19 cellular contexts compared by ENCODE assay signal in the genomic region with DNA sequence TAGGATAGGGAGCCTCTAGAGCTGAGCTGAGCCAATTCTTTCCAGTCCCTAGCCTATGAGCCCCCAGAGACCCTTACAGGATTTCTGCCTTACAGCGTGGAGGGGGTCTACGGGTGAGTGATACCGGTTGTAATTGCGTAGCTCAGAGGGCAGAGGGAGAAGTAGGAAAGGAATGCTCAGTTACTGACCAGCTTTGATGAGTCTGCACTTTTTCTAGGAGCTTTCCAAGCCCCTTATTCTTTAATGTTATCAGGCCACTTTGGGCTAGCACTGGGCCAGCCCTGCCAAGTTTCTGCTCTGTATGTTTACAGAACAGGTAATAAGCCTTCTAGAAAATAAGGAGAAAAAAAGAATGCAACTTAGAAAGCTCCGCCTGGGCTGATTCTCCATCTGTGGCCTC. TPM values are rescaled to one million over a fixed set of nuclear protein-coding genes. Genes with fewer than 3 reads are reported as not detected.
"Had no signal": no experiment of that assay in that cellular context is flagged by ENCODE, and none has a peak within 500 bp of the region (broad histone marks: within the 10 kb centered on the region; RNA-seq: fewer than 3 reads in every experiment).

No MANE protein-coding gene starts in this region.

RNA-seq across cellular contexts. Expression of a gene that starts 17.8 kb away (rescaled TPM):
- total RNA-seq: activated B cell treated with CpG ODN at 0.5 μM for 24 hours; activated CD4-positive, alpha-beta memory T cell treated with anti-CD3 and anti-CD28 coated beads for 36 hours; activated CD4-positive, alpha-beta T cell treated with anti-CD3 and anti-CD28 coated beads, Interleukin-2, amount 10 ng/mL, durations not matched to agents 24 days and 14 days; activated CD8-positive, alpha-beta memory T cell treated with anti-CD3 and anti-CD28 coated beads for 36 hours; activated CD8-positive, alpha-beta T cell treated with anti-CD3 and anti-CD28 coated beads for 36 hours; activated naive CD4-positive, alpha-beta T cell treated with anti-CD3 and anti-CD28 coated beads for 36 hours; activated naive CD4-positive, alpha-beta T cell treated with anti-CD3 and anti-CD28 coated beads, Interleukin-2, amount 50 U/mL, for 72 hours; activated naive CD8-positive, alpha-beta T cell treated with anti-CD3 and anti-CD28 coated beads for 36 hours; activated T-cell treated with anti-CD3 and anti-CD28 coated beads, Interleukin-2, amount 50 U/mL, for 4 hours; activated T-cell treated with anti-CD3 and anti-CD28 coated beads, Interleukin-2, amount 50 U/mL, for 72 hours; activated T-helper 1 cell treated with anti-CD3 and anti-CD28 coated beads, Interleukin-12 subunit alpha, Interleukin-12 subunit beta, Interleukin-2, Interleukin-4 antibody, amounts not matched to agents 30 ng/mL and 10 ng/mL and 1 ng/mL, durations not matched to agents 14 hours and 24 hours and 36 hours; activated T-helper 17 cell treated with anti-CD3 and anti-CD28 coated beads, Interleukin-2, amount 50 U/mL, for 72 hours; adrenal gland; aorta; astrocyte; body of pancreas; breast epithelium; cardiac septum; cerebellum had no signal
- polyA plus RNA-seq: adrenal gland, aorta had no signal

RNA-seq across cellular contexts. Expression of a gene that starts 46.3 kb away (rescaled TPM):
- total RNA-seq: activated B cell treated with CpG ODN at 0.5 μM for 24 hours; activated CD4-positive, alpha-beta memory T cell treated with anti-CD3 and anti-CD28 coated beads for 36 hours; activated CD4-positive, alpha-beta T cell treated with anti-CD3 and anti-CD28 coated beads, Interleukin-2, amount 10 ng/mL, durations not matched to agents 24 days and 14 days; activated CD8-positive, alpha-beta memory T cell treated with anti-CD3 and anti-CD28 coated beads for 36 hours; activated CD8-positive, alpha-beta T cell treated with anti-CD3 and anti-CD28 coated beads for 36 hours; activated naive CD4-positive, alpha-beta T cell treated with anti-CD3 and anti-CD28 coated beads for 36 hours; activated naive CD4-positive, alpha-beta T cell treated with anti-CD3 and anti-CD28 coated beads, Interleukin-2, amount 50 U/mL, for 72 hours; activated naive CD8-positive, alpha-beta T cell treated with anti-CD3 and anti-CD28 coated beads for 36 hours; activated T-cell treated with anti-CD3 and anti-CD28 coated beads, Interleukin-2, amount 50 U/mL, for 4 hours; activated T-cell treated with anti-CD3 and anti-CD28 coated beads, Interleukin-2, amount 50 U/mL, for 72 hours; activated T-helper 1 cell treated with anti-CD3 and anti-CD28 coated beads, Interleukin-12 subunit alpha, Interleukin-12 subunit beta, Interleukin-2, Interleukin-4 antibody, amounts not matched to agents 30 ng/mL and 10 ng/mL and 1 ng/mL, durations not matched to agents 14 hours and 24 hours and 36 hours; activated T-helper 17 cell treated with anti-CD3 and anti-CD28 coated beads, Interleukin-2, amount 50 U/mL, for 72 hours; adrenal gland; aorta; astrocyte; body of pancreas; breast epithelium; cardiac septum; cerebellum had no signal
- polyA plus RNA-seq: adrenal gland, aorta had no signal
